8 cellular contexts compared by ENCODE assay signal in the genomic region with DNA sequence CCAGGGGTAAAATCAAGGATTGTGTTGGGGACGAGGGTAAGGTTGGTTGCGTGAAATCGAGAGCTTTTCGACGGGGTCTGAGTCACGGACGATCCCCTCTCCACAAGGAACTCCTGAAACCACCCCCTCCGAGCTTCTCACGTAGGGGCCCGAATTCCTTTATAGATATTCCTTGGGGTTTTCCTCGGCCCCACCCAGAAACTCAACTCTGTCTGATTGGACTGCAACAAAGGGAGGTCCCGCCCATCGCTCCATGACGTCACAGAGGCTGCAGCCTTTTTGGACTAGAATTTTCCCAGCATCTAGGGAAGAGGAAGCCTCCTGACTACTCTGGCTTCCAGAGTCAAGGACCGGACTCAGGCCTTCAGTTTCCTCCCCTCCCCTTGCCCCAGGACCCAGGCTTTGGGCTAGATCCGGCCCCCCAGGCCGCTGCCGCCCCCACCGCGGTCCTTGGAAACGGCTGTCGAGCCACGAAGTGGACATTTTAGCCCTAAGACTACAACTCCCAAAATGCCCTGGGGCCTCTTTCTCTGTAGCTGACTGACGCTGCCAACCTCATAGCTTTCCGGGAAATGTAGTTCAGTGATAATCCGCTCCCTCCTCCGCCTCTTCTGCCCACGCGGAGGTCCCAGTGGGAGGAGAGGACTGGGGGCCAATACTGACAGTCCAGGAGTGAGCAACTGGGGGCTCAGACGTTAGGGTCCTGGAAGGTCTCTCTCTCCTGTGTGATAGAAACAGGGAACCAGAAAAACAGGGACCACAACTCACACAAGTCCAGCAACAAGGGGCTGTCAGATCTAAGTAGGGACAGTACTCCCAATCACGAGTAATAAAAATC. TPM values are rescaled to one million over a fixed set of nuclear protein-coding genes. Genes with fewer than 3 reads are reported as not detected.
DNase-seq lines count a peak whose midpoint lies in the region; ATAC-seq and TF ChIP-seq lines count a peak whose summit lies in the region.

Gene IZUMO1 (minus strand): TSS at position 172 of the 838 bp plus-strand sequence. CDS start 1,050 bp downstream, outside the sequence.

- H3K27me3 Mint-ChIP-seq in stimulated activated naive CD8-positive, alpha-beta T cell treated with anti-CD3 and anti-CD28 coated beads, Interleukin-15, amount 100 ng/mL, for 72 hours, result peaks cover 36% of the 10 kb centered on the region

- in situ Hi-C loops in Caki2 (cut with HindIII; ENCODE audit: low pct_unique_long_range_greater_than_20kb, low sequenced_read_pairs), result no loop called here

- no peak within 1 kb of the TSS for H3K27ac Mint-ChIP-seq in stimulated activated naive CD8-positive, alpha-beta T cell treated with anti-CD3 and anti-CD28 coated beads, Interleukin-15, amount 100 ng/mL, for 72 hours

- H3K27ac ChIP-seq in fibroblast of lung (ENCODE audit: insufficient read depth, low read length), result peak within 1 kb of the TSS; percentile 56

- DNase-seq in Caki2 (ENCODE audit: low read depth) (peak; percentile 95), NAMALWA (ENCODE audit: low spot score) (peak; percentile 93), activated T-cell treated with anti-CD3 and anti-CD28 coated beads for 24 hours (ENCODE audit: low read depth) (peak; percentile 32), fibroblast of lung (ENCODE audit: low read depth in 2 of 2) (peak; percentile 87 to 90), mucosa of gallbladder (ENCODE audit: low spot score) (peak; percentile 77), NCI-H1436 treated with DMSO at 0.1 percent for 48 hours (lab: John Stamatoyannopoulos, UW) (no peak), HT-29 (ENCODE audit: low spot score) (no peak)
- peak; percentile 68 to 72 for DNase-seq in stimulated activated naive CD8-positive, alpha-beta T cell treated with anti-CD3 and anti-CD28 coated beads, Interleukin-15, amount 100 ng/mL, for 72 hours

- peaks cover 24% of the 10 kb centered on the region for H3K4me1 Mint-ChIP-seq in stimulated activated naive CD8-positive, alpha-beta T cell treated with anti-CD3 and anti-CD28 coated beads, Interleukin-15, amount 100 ng/mL, for 72 hours

- H3K79me2 ChIP-seq in fibroblast of lung (ENCODE audit: control insufficient read depth, insufficient read depth, low read length), result no peaks in the 10 kb centered on the region

- peak within 1 kb of the TSS; percentile 60 to 62 for H3K4me3 Mint-ChIP-seq in stimulated activated naive CD8-positive, alpha-beta T cell treated with anti-CD3 and anti-CD28 coated beads, Interleukin-15, amount 100 ng/mL, for 72 hours

- no peaks in the 10 kb centered on the region for H3K9me3 ChIP-seq in fibroblast of lung (ENCODE audit: control insufficient read depth, insufficient read depth, low read depth, low read length)

- H3K4me3 ChIP-seq in fibroblast of lung (replicated peaks in 1 of 4; ENCODE audit: control extremely low read depth in 1 of 4, insufficient read depth in 1 of 4, low read depth in 3 of 4, low read length in 4 of 4), result peak within 1 kb of the TSS; percentile 14 to 70 (median 50)

- no peak for TF ChIP-seq CTCF in fibroblast of lung (conservative IDR thresholded peaks at IDR 0.05 in 1 of 2, IDR thresholded peaks at IDR 0.05 in 1 of 2; ENCODE audit: low read depth in 1 of 2, low read length in 2 of 2)

- no peaks in the 10 kb centered on the region for H3K9me3 Mint-ChIP-seq in stimulated activated naive CD8-positive, alpha-beta T cell treated with anti-CD3 and anti-CD28 coated beads, Interleukin-15, amount 100 ng/mL, for 72 hours

- H4K20me1 ChIP-seq in fibroblast of lung (ENCODE audit: control insufficient read depth, extremely low read depth, insufficient read depth, low read length), result no peaks in the 10 kb centered on the region

- ATAC-seq in stimulated activated naive CD8-positive, alpha-beta T cell treated with anti-CD3 and anti-CD28 coated beads, Interleukin-15, amount 100 ng/mL, for 72 hours, result peak; percentile 85

- peaks cover 12% of the 10 kb centered on the region for H3K27me3 ChIP-seq in fibroblast of lung (ENCODE audit: control insufficient read depth, insufficient read depth, low read length)

- peak within 1 kb of the TSS; percentile 83 for H2AFZ ChIP-seq in fibroblast of lung (ENCODE audit: low read length)

- peak within 1 kb of the TSS; percentile 69 for H3K4me2 ChIP-seq in fibroblast of lung (ENCODE audit: extremely low read depth, insufficient read depth, low read length)

- H3K36me3 ChIP-seq in fibroblast of lung (ENCODE audit: control insufficient read depth, insufficient read depth, low read length), result no peaks in the 10 kb centered on the region

- no peaks in the 10 kb centered on the region for H3K4me1 ChIP-seq in fibroblast of lung (ENCODE audit: control insufficient read depth, extremely low read depth, insufficient read depth, low read length)

- peak within 1 kb of the TSS; percentile 48 for H3K9ac ChIP-seq in fibroblast of lung (ENCODE audit: insufficient read depth, low read length)

RNA-seq across cellular contexts. Expression of gene IZUMO1, which starts in this region (rescaled TPM):
- 2.4 TPM in 1 of 2 replicates, not detected in the other for total RNA-seq in Caki2 (2014; rRNA removed; shearing (Covaris generic); ENCODE audit: low replicate concordance)
- total RNA-seq in fibroblast of lung (not detected in 2 replicates), mucosa of gallbladder (0.20 TPM)
- polyA plus RNA-seq in fibroblast of lung, result not detected in 2 replicates
- not detected in 2 replicates for polyA plus RNA-seq in fibroblast of lung (2012)
- polyA minus RNA-seq in fibroblast of lung (ENCODE audit: low replicate concordance), result not detected in 2 replicates
- total RNA-seq in HT-29 (2014; rRNA removed; shearing (Covaris generic)), result 0.05 and 0.58 TPM in 2 replicates

Comparison
In these comparisons a context has a peak if more than half of its experiments do, and no peak if none do; other contexts are left out.
1. Peak in DNase-seq, H3K4me3 ChIP-seq, H3K27ac ChIP-seq, H3K9ac ChIP-seq and H3K4me2 ChIP-seq in fibroblast of lung; RNA of the gene not detected or under 1 TPM.
2. Peak in DNase-seq in mucosa of gallbladder; RNA of the gene not detected or under 1 TPM.
3. DNase-seq: peak in Caki2 (single experiment), NAMALWA (single experiment), activated T-cell treated with anti-CD3 and anti-CD28 coated beads for 24 hours (single experiment) and stimulated activated naive CD8-positive, alpha-beta T cell treated with anti-CD3 and anti-CD28 coated beads, Interleukin-15, amount 100 ng/mL, for 72 hours (2 of 2); none in NCI-H1436 treated with DMSO at 0.1 percent for 48 hours (single experiment) and HT-29 (single experiment).